In the genomic region with DNA sequence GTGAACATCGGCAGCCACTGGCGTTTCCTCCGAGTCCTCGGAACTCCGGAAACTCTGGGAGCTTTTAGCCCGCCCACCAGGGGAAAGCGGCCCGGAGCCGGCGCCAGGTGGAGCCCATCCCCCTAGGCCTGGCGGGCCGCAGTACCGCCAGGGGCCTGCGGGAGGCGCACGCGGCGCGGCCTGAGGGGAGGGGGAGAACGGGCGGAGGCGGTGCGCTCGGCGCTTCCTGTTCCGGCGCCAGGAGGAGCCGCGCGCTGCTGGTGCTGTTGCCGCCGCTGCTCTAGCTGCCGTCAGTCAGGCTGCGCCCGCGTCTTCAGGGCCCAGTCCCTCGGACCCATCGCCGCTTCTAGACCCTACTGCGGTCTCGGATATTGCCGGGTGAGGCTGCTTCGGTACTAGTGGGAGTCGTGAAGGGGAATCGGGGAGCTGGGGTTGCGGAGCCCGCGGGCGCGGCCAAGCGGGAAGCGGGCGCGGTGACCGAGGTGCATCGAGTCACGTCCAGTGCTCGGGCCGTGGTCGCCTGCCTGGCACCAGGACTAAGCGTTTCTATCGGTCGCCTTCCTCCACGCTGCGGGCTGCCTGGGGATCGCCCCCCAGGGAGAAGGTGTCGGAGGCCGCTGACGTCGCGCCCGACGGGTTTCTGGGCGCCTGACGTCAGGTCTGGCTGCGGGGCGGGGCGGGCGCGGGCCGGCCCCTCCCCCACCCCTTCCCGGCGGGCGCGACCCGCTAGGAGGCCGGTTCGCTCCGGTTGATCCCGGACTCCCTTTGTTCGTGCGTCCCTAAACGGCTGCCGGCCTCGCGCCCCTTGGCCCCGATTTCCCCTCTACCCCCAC, we compare ENCODE assay signal across 1 cellular context.
TF ChIP-seq lines count a peak whose summit lies in the region.

Gene MAPK1IP1L (plus strand): TSS at position 222 of the 833 bp plus-strand sequence. CDS start 10,037 bp downstream, outside the sequence.

TF ChIP-seq in K562, 482 proteins besides CTCF, POLR2A, EP300 and RAD21 (continued from another document and continues in another):
- peak; percentile 86 for TF ChIP-seq ZBTB40 (IDR thresholded peaks at IDR 0.05)
- no peak for TF ChIP-seq ZBTB40 (CRISPR knock-in tag; IDR thresholded peaks at IDR 0.05)
- TF ChIP-seq CBFB (CRISPR knock-in tag; IDR thresholded peaks at IDR 0.05) = 0 out of 2 replicates have a peak, but pooled peaks have one; percentile 55
- TF ChIP-seq TBP (optimal IDR thresholded peaks at IDR 0.05; ENCODE audit: low read depth, low read length) = peak; percentile 82
- TF ChIP-seq TBL1XR1 (IDR thresholded peaks at IDR 0.05; ENCODE audit: low read length in 2 of 2) = peak in 1 of 2 experiments; percentile 30; a peak in 1 of 4 replicates
- TF ChIP-seq BRD9 (IDR thresholded peaks at IDR 0.05; ENCODE audit: low read depth, partially characterized antibody) = no peak
- TF ChIP-seq MTA3 (IDR thresholded peaks at IDR 0.05; ENCODE audit: borderline replicate concordance) = peak; percentile 85; the same call in 1 of the 2 replicates
- no peak for TF ChIP-seq XRCC3 (IDR thresholded peaks at IDR 0.05)
- TF ChIP-seq JUND (IDR thresholded peaks at IDR 0.05; ENCODE audit: borderline replicate concordance, low read depth, low read length) = peak; percentile 57
- no peak; the same call in 2 of the 3 replicates for TF ChIP-seq JUND (tag; IDR thresholded peaks at IDR 0.05; ENCODE audit: borderline replicate concordance, low read depth, low read length)
- TF ChIP-seq BMI1 (IDR thresholded peaks at IDR 0.05; ENCODE audit: low read length) = no peak
- TF ChIP-seq REST (CRISPR knock-in tag; IDR thresholded peaks at IDR 0.05; ENCODE audit: low read depth) = no peak
- TF ChIP-seq ELF2 (CRISPR knock-in tag; IDR thresholded peaks at IDR 0.05) = peak; percentile 63; the same call in 1 of the 2 replicates
- TF ChIP-seq FIP1L1 (IDR thresholded peaks at IDR 0.05; ENCODE audit: low read depth, low read length, poor library complexity, severe bottlenecking) = peak; percentile 88
- TF ChIP-seq, protein P1, sequence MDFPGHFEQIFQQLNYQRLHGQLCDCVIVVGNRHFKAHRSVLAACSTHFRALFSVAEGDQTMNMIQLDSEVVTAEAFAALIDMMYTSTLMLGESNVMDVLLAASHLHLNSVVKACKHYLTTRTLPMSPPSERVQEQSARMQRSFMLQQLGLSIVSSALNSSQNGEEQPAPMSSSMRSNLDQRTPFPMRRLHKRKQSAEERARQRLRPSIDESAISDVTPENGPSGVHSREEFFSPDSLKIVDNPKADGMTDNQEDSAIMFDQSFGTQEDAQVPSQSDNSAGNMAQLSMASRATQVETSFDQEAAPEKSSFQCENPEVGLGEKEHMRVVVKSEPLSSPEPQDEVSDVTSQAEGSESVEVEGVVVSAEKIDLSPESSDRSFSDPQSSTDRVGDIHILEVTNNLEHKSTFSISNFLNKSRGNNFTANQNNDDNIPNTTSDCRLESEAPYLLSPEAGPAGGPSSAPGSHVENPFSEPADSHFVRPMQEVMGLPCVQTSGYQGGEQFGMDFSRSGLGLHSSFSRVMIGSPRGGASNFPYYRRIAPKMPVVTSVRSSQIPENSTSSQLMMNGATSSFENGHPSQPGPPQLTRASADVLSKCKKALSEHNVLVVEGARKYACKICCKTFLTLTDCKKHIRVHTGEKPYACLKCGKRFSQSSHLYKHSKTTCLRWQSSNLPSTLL (IDR thresholded peaks at IDR 0.05) = no peak
- TF ChIP-seq ZNF766 (CRISPR knock-in tag; conservative IDR thresholded peaks at IDR 0.05) = no peak
- TF ChIP-seq HMG20A (CRISPR knock-in tag; conservative IDR thresholded peaks at IDR 0.05) = no peak
- no peak for TF ChIP-seq ZNF76 (CRISPR knock-in tag; IDR thresholded peaks at IDR 0.05; ENCODE audit: borderline replicate concordance)
- no peak for TF ChIP-seq SRSF3 (IDR thresholded peaks at IDR 0.05; ENCODE audit: insufficient read depth, low read length)
- TF ChIP-seq ZNF165 (CRISPR knock-in tag; IDR thresholded peaks at IDR 0.05; ENCODE audit: borderline replicate concordance) = no peak
- peak; percentile 71 for TF ChIP-seq ZBTB17 (CRISPR knock-in tag; IDR thresholded peaks at IDR 0.05)
- TF ChIP-seq NR2F6 (CRISPR knock-in tag; IDR thresholded peaks at IDR 0.05) = no peak
- no peak for TF ChIP-seq U2AF2 (optimal IDR thresholded peaks at IDR 0.05; ENCODE audit: low read depth, low read length)
- TF ChIP-seq CUX1 (CRISPR knock-in tag; IDR thresholded peaks at IDR 0.05) = no peak
- TF ChIP-seq ZNF232 (CRISPR knock-in tag; IDR thresholded peaks at IDR 0.05) = no peak
- no peak for TF ChIP-seq BRF2 (IDR thresholded peaks at IDR 0.05; ENCODE audit: borderline replicate concordance, insufficient read depth, insufficient read length)
- peak; percentile 95 for TF ChIP-seq KDM5B (IDR thresholded peaks at IDR 0.05; ENCODE audit: insufficient replicate concordance, low read depth, low read length)
- no peak for TF ChIP-seq MYNN (IDR thresholded peaks at IDR 0.05)
- TF ChIP-seq MYNN (CRISPR knock-in tag; IDR thresholded peaks at IDR 0.05) = no peak
- TF ChIP-seq, protein P2, sequence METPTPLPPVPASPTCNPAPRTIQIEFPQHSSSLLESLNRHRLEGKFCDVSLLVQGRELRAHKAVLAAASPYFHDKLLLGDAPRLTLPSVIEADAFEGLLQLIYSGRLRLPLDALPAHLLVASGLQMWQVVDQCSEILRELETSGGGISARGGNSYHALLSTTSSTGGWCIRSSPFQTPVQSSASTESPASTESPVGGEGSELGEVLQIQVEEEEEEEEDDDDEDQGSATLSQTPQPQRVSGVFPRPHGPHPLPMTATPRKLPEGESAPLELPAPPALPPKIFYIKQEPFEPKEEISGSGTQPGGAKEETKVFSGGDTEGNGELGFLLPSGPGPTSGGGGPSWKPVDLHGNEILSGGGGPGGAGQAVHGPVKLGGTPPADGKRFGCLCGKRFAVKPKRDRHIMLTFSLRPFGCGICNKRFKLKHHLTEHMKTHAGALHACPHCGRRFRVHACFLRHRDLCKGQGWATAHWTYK (CRISPR knock-in tag; IDR thresholded peaks at IDR 0.05) = peak; percentile 54; the same call in 1 of the 2 replicates
- TF ChIP-seq XRCC5 (IDR thresholded peaks at IDR 0.05; ENCODE audit: low read depth, low read length) = peak; percentile 85; the same call in 1 of the 2 replicates
